Comparison of ENCODE assay signal across 9 cellular contexts in the genomic region with DNA sequence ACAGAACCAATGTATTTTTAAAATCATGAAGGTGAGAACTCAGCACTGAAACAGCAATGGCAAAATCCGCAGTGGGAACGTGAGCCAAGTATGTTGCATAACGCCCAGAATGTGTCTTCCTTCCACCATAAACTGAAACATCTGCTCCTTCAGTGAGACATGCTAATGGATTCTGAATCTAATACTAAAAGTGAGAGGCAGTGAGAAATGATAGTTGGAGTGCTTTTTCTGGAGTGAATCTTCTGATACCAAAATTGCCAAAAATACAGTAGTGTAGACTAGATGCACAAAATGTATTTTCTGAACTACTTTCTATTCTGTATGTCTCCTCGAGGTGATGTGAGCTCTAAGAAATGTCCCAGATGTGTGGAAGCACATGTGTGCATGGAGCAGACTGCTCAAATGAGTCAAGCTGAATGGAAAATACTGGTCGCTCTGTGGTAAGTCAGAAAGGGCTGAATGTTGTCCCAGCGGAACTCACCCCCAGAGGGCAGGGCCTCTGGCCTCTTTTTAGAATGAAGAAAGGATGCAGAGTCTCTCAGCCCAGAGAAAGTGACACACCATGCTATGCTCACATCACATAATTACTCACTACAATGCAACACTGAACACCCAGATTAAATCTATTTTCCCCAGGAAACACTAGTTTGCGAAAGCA.
A peak's percentile ranks its signal among the peaks of the same experiment; 100 is the strongest.
DNase-seq lines count a peak whose midpoint lies in the region; ATAC-seq and TF ChIP-seq lines count a peak whose summit lies in the region.
"Had no signal": no experiment of that assay in that cellular context is flagged by ENCODE, and none has a peak within 500 bp of the region (broad histone marks: within the 10 kb centered on the region; RNA-seq: fewer than 3 reads in every experiment).

No MANE protein-coding gene starts in this region.

- intact Hi-C loops in ovary (cut with DNase I) = no loop called here

- H3K27me3 ChIP-seq in Peyer's patch (no peaks in the 10 kb centered on the region), ovary (no peaks in the 10 kb centered on the region), foreskin keratinocyte (no peaks in the 10 kb centered on the region)
- H3K27me3 ChIP-seq: right lobe of liver had no signal

- ATAC-seq in GM19351 (IDR thresholded peaks at IDR 0.05; ENCODE audit: unreplicated experiment) = no peak
- no peak for ATAC-seq in foreskin keratinocyte

- peaks cover 0 to 12% (median 0%) of the 10 kb centered on the region in 4 donors for H3K4me1 ChIP-seq in Peyer's patch
- peaks cover 12% of the 10 kb centered on the region for H3K4me1 ChIP-seq in ovary (ENCODE audit: insufficient read depth)
- no peaks in the 10 kb centered on the region for H3K4me1 ChIP-seq in foreskin keratinocyte
- H3K4me1 ChIP-seq: right lobe of liver had no signal

- H3K36me3 ChIP-seq in Peyer's patch (no peaks in the 10 kb centered on the region), ovary (no peaks in the 10 kb centered on the region)
- H3K36me3 ChIP-seq: right lobe of liver had no signal

- H3K4me3 ChIP-seq in AG09309 (ENCODE audit: control insufficient read depth, low read depth, low read length) (no peak overlapping the region; the same call in 1 of the 2 replicates), Peyer's patch (no peak overlapping the region), ovary (no peak overlapping the region)
- H3K4me3 ChIP-seq: right lobe of liver had no signal

- peak; percentile 74 for DNase-seq in AG09309 (ENCODE audit: low read depth)
- DNase-seq in Peyer's patch = peak in 1 of 3 donors; percentile 67
- DNase-seq in dedifferentiated amniotic fluid mesenchymal stem cell (ENCODE audit: extremely low spot score) = peak; percentile 78
- peak; percentile 49 to 80 (median 60) for DNase-seq in ovary
- DNase-seq in T1000 (lab: John Stamatoyannopoulos, UW) = no peak
- no peak for DNase-seq in foreskin keratinocyte
- DNase-seq in COLO829 (ENCODE audit: low spot score) = no peak
- DNase-seq: right lobe of liver had no signal

- WGBS in ovary, 3 donors = 18 to 21% (median 21%) methylated on average over 7 of the region's 7 CpGs

- TF ChIP-seq POLR2A in Peyer's patch (IDR thresholded peaks at IDR 0.05) (no peak), ovary (IDR thresholded peaks at IDR 0.05) (no peak)

- no peak for TF ChIP-seq EP300 in ovary (IDR thresholded peaks at IDR 0.05)

- TF ChIP-seq CTCF in AG09309 (IDR thresholded peaks at IDR 0.05; ENCODE audit: control insufficient read depth, insufficient read depth, low read depth, low read length, missing control alignments) (peak; percentile 30), Peyer's patch (IDR thresholded peaks at IDR 0.05) (no peak), ovary (IDR thresholded peaks at IDR 0.05) (no peak), foreskin keratinocyte (conservative IDR thresholded peaks at IDR 0.05) (no peak)

- H3K9me3 ChIP-seq in Peyer's patch (no peaks in the 10 kb centered on the region), ovary (no peaks in the 10 kb centered on the region)
- H3K9me3 ChIP-seq: right lobe of liver had no signal

- H3K27ac ChIP-seq in Peyer's patch = peak overlapping the region; percentile 22 to 67 (median 59)
- H3K27ac ChIP-seq in ovary = peak overlapping the region in 1 of 2 donors; percentile 41
- H3K27ac ChIP-seq in foreskin keratinocyte = no peak overlapping the region
- H3K27ac ChIP-seq: right lobe of liver had no signal

Comparison
In these comparisons a context has a peak if more than half of its experiments do, and no peak if none do; other contexts are left out.
1. DNase-seq: peak in AG09309 (single experiment), dedifferentiated amniotic fluid mesenchymal stem cell (single experiment) and ovary (5 of 5); none in T1000 (single experiment), foreskin keratinocyte (0 of 2) and COLO829 (single experiment).